Comparison of ENCODE assay signal across 1 cellular context in the genomic region with DNA sequence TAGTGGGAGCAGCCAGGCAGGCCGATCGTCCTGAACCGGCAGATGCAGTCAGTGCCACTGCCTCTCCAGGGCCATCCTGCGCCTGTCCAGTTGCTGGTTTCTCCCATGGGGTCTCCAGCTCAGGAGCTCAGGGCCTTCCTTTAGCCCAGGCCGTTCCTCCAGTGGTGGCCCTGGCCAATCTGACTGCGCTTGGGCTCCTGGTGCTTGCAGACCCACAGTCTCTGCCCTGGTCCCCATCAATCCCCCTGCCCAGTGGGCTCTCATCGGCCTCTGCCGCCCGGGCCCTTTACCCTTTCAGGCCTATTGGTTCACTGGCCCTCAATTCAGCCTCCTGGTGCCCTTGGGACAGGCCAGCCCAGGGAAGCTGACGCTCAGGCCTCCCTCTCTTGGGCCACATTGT.
TF ChIP-seq lines count a peak whose summit lies in the region.

No MANE protein-coding gene starts in this region.

TF ChIP-seq in H1, 55 proteins besides CTCF, POLR2A, EP300 and RAD21:
- TF ChIP-seq, protein P1, sequence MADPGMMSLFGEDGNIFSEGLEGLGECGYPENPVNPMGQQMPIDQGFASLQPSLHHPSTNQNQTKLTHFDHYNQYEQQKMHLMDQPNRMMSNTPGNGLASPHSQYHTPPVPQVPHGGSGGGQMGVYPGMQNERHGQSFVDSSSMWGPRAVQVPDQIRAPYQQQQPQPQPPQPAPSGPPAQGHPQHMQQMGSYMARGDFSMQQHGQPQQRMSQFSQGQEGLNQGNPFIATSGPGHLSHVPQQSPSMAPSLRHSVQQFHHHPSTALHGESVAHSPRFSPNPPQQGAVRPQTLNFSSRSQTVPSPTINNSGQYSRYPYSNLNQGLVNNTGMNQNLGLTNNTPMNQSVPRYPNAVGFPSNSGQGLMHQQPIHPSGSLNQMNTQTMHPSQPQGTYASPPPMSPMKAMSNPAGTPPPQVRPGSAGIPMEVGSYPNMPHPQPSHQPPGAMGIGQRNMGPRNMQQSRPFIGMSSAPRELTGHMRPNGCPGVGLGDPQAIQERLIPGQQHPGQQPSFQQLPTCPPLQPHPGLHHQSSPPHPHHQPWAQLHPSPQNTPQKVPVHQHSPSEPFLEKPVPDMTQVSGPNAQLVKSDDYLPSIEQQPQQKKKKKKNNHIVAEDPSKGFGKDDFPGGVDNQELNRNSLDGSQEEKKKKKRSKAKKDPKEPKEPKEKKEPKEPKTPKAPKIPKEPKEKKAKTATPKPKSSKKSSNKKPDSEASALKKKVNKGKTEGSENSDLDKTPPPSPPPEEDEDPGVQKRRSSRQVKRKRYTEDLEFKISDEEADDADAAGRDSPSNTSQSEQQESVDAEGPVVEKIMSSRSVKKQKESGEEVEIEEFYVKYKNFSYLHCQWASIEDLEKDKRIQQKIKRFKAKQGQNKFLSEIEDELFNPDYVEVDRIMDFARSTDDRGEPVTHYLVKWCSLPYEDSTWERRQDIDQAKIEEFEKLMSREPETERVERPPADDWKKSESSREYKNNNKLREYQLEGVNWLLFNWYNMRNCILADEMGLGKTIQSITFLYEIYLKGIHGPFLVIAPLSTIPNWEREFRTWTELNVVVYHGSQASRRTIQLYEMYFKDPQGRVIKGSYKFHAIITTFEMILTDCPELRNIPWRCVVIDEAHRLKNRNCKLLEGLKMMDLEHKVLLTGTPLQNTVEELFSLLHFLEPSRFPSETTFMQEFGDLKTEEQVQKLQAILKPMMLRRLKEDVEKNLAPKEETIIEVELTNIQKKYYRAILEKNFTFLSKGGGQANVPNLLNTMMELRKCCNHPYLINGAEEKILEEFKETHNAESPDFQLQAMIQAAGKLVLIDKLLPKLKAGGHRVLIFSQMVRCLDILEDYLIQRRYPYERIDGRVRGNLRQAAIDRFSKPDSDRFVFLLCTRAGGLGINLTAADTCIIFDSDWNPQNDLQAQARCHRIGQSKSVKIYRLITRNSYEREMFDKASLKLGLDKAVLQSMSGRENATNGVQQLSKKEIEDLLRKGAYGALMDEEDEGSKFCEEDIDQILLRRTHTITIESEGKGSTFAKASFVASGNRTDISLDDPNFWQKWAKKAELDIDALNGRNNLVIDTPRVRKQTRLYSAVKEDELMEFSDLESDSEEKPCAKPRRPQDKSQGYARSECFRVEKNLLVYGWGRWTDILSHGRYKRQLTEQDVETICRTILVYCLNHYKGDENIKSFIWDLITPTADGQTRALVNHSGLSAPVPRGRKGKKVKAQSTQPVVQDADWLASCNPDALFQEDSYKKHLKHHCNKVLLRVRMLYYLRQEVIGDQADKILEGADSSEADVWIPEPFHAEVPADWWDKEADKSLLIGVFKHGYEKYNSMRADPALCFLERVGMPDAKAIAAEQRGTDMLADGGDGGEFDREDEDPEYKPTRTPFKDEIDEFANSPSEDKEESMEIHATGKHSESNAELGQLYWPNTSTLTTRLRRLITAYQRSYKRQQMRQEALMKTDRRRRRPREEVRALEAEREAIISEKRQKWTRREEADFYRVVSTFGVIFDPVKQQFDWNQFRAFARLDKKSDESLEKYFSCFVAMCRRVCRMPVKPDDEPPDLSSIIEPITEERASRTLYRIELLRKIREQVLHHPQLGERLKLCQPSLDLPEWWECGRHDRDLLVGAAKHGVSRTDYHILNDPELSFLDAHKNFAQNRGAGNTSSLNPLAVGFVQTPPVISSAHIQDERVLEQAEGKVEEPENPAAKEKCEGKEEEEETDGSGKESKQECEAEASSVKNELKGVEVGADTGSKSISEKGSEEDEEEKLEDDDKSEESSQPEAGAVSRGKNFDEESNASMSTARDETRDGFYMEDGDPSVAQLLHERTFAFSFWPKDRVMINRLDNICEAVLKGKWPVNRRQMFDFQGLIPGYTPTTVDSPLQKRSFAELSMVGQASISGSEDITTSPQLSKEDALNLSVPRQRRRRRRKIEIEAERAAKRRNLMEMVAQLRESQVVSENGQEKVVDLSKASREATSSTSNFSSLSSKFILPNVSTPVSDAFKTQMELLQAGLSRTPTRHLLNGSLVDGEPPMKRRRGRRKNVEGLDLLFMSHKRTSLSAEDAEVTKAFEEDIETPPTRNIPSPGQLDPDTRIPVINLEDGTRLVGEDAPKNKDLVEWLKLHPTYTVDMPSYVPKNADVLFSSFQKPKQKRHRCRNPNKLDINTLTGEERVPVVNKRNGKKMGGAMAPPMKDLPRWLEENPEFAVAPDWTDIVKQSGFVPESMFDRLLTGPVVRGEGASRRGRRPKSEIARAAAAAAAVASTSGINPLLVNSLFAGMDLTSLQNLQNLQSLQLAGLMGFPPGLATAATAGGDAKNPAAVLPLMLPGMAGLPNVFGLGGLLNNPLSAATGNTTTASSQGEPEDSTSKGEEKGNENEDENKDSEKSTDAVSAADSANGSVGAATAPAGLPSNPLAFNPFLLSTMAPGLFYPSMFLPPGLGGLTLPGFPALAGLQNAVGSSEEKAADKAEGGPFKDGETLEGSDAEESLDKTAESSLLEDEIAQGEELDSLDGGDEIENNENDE (IDR thresholded peaks at IDR 0.05; ENCODE audit: insufficient replicate concordance, low read length), result no peak
- no peak for TF ChIP-seq SIX5 (IDR thresholded peaks at IDR 0.05; ENCODE audit: low read depth, low read length)
- no peak for TF ChIP-seq SP2 (IDR thresholded peaks at IDR 0.05; ENCODE audit: low read length)
- TF ChIP-seq EZH2 (IDR thresholded peaks at IDR 0.05; ENCODE audit: low read depth, low read length, severe bottlenecking), result no peak
- no peak for TF ChIP-seq YY1 (IDR thresholded peaks at IDR 0.05; ENCODE audit: low read depth, low read length)
- TF ChIP-seq RBBP5 (IDR thresholded peaks at IDR 0.05; ENCODE audit: borderline replicate concordance, low read depth, low read length), result no peak
- TF ChIP-seq NANOG (IDR thresholded peaks at IDR 0.05; ENCODE audit: insufficient read depth, low read depth, low read length, poor library complexity, severe bottlenecking), result no peak
- no peak for TF ChIP-seq CBX5 (IDR thresholded peaks at IDR 0.05; ENCODE audit: low read depth, low read length)
- no peak for TF ChIP-seq BCL11A (IDR thresholded peaks at IDR 0.05; ENCODE audit: low read depth in 2 of 2, low read length in 2 of 2)
- no peak for TF ChIP-seq E2F6 (IDR thresholded peaks at IDR 0.05)
- no peak for TF ChIP-seq POLR2AphosphoS5 (IDR thresholded peaks at IDR 0.05; ENCODE audit: low read depth, low read length)
- TF ChIP-seq NRF1 (IDR thresholded peaks at IDR 0.05; ENCODE audit: low read depth, low read length), result no peak
- no peak for TF ChIP-seq RXRA (IDR thresholded peaks at IDR 0.05; ENCODE audit: insufficient read depth, low read depth, low read length)
- TF ChIP-seq, protein P2, sequence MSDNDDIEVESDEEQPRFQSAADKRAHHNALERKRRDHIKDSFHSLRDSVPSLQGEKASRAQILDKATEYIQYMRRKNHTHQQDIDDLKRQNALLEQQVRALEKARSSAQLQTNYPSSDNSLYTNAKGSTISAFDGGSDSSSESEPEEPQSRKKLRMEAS (IDR thresholded peaks at IDR 0.05), result no peak
- TF ChIP-seq MAFK (IDR thresholded peaks at IDR 0.05; ENCODE audit: low read depth, low read length), result no peak
- TF ChIP-seq HDAC2 (IDR thresholded peaks at IDR 0.05; ENCODE audit: borderline replicate concordance in 1 of 2, low read depth in 2 of 2, low read length in 2 of 2), result no peak
- TF ChIP-seq CEBPB (IDR thresholded peaks at IDR 0.05; ENCODE audit: low read depth, low read length), result no peak
- no peak for TF ChIP-seq SIRT6 (IDR thresholded peaks at IDR 0.05; ENCODE audit: low read length)
- no peak for TF ChIP-seq SAP30 (IDR thresholded peaks at IDR 0.05; ENCODE audit: insufficient read depth, insufficient replicate concordance, low read length)
- TF ChIP-seq RNF2 (IDR thresholded peaks at IDR 0.05; ENCODE audit: borderline replicate concordance, low read depth, low read length, missing control alignments, poor library complexity, severe bottlenecking), result no peak
